Comparison of ENCODE assay signal across 18 cellular contexts in the genomic region with DNA sequence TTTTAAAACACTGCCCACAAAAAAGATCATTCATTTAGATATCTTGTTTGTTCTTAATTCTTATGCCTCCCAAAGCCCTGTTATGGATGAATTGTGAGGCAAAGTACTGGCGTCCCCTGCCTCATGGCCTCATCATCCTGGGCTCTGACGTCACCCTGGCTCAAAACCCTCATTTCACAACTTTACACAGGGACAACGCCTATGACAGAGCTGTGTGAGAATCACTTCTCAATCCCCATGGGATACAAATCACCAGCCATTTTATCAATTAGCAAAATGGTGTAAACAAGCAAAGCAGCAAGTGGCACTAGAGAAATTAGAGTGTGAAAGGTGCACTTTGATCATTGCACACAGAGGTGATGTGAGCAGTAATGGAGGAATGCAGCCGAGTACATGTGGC. TPM values are rescaled to one million over a fixed set of nuclear protein-coding genes. Genes with fewer than 3 reads are reported as not detected.
A peak's percentile ranks its signal among the peaks of the same experiment; 100 is the strongest.
DNase-seq lines count a peak whose midpoint lies in the region; ATAC-seq, FAIRE-seq and TF ChIP-seq lines count a peak whose summit lies in the region.
"Had no signal": no experiment of that assay in that cellular context is flagged by ENCODE, and none has a peak within 500 bp of the region (broad histone marks: within the 10 kb centered on the region; RNA-seq: fewer than 3 reads in every experiment).

No MANE protein-coding gene starts in this region.

- DNase-seq in MCF 10A (ENCODE audit: unreplicated experiment) (peak; percentile 79), breast epithelium (ENCODE audit: low spot score in 2 of 2) (no peak), GM12878 (ENCODE audit: low read depth, low spot score) (no peak), Right ventricle myocardium superior (no peak), vagina (ENCODE audit: extremely low spot score in 2 of 2) (peak; percentile 67 to 80), RPMI8226 (no peak), dermis blood vessel endothelial cell (no peak)
- no peak for DNase-seq in CD8-positive, alpha-beta memory T cell
- DNase-seq: 8988T; activated naive CD4-positive, alpha-beta T cell treated with anti-CD3 and anti-CD28 coated beads for 36 hours; hypothalamus; NCI-H187 treated with DMSO at 0.1 percent for 48 hours; NCI-H446 treated with DMSO at 0.1 percent for 48 hours; OCI-M1; T-helper 1 cell had no signal

- peaks cover 4% of the 10 kb centered on the region for H3K9me3 Mint-ChIP-seq in MCF 10A (ENCODE audit: unreplicated experiment)
- peaks cover 4 to 17% (median 8%) of the 10 kb centered on the region in 5 donors for H3K9me3 Mint-ChIP-seq in CD8-positive, alpha-beta memory T cell

- H3K4me1 Mint-ChIP-seq in MCF 10A (ENCODE audit: insufficient read depth, unreplicated experiment) = peaks cover 53% of the 10 kb centered on the region
- no peaks in the 10 kb centered on the region for H3K4me1 Mint-ChIP-seq in CD8-positive, alpha-beta memory T cell
- H3K4me1 Mint-ChIP-seq: central memory CD8-positive, alpha-beta T cell had no signal

- ATAC-seq in GM12878 = peak; percentile 36
- peak; percentile 65 for ATAC-seq in Right ventricle myocardium superior (ENCODE audit: poor library complexity)
- ATAC-seq: left lobe of liver, WTC11 had no signal

- intact Hi-C loops in MCF 10A (cut with micrococcal nuclease) (no loop called here), breast epithelium (cut with DNase I; ENCODE audit: low total_unique reads) (loop anchor here (10.0 kb wide), 1 partner anchor 1809 kb away; no protein-coding TSS in a partner anchor), GM12878 (cut with micrococcal nuclease; ENCODE audit: unreplicated experiment) (no loop called here), Right ventricle myocardium superior (cut with DNase I) (no loop called here), vagina (cut with DNase I) (no loop called here)

- no peaks in the 10 kb centered on the region for H3K27me3 Mint-ChIP-seq in MCF 10A (ENCODE audit: insufficient read depth, unreplicated experiment)
- peaks cover 15 to 47% of the 10 kb centered on the region in 2 donors for H3K27me3 Mint-ChIP-seq in CD8-positive, alpha-beta memory T cell

- no peak overlapping the region for H3K4me2 ChIP-seq in GM12878 (ENCODE audit: control insufficient read depth, insufficient read depth)

- H3K9me3 ChIP-seq in breast epithelium (peaks cover 0 to 13% of the 10 kb centered on the region in 2 donors), GM12878 (replicated peaks; ENCODE audit: control insufficient read depth, insufficient read depth, low read length) (no peaks in the 10 kb centered on the region), vagina (no peaks in the 10 kb centered on the region)
- H3K9me3 ChIP-seq in CD8-positive, alpha-beta memory T cell (ENCODE audit: low read length) = no peaks in the 10 kb centered on the region

- H3K4me3 ChIP-seq in breast epithelium (no peak overlapping the region), GM12878 (no peak overlapping the region), vagina (no peak overlapping the region)
- no peak overlapping the region for H3K4me3 ChIP-seq in CD8-positive, alpha-beta memory T cell (ENCODE audit: low read length)

- RAD21 ChIA-PET in GM12878 (lab: Charles Lee; ENCODE audit: unreplicated experiment) = interaction anchor here (0.9 to 2.0 kb wide), 6 partner anchors 10 to 258 kb away, joined by 3 to 10 read pairs (median 4); partner anchors contain the start of gene FHOD3

- BruUV-seq in MCF 10A (replicated peaks; lab: Mats Ljungman, UMichigan) = no TSS peak
- BruUV-seq in GM12878 (replicated peaks; lab: Mats Ljungman, UMichigan) = no TSS peak

- no peak for FAIRE-seq in GM12878 (lab: Jason Lieb, UNC)

- TF ChIP-seq CTCF in MCF 10A (IDR thresholded peaks at IDR 0.05; ENCODE audit: unreplicated experiment) = no peak
- no peak for TF ChIP-seq CTCF in breast epithelium (IDR thresholded peaks at IDR 0.05)
- no peak for TF ChIP-seq CTCF in GM12878 (IDR thresholded peaks at IDR 0.05 in 2 of 3, conservative IDR thresholded peaks at IDR 0.05 in 1 of 3; ENCODE audit: control insufficient read depth in 2 of 3, extremely low read depth in 1 of 3, insufficient read depth in 1 of 3, low read depth in 3 of 3, low read length in 3 of 3)
- no peak for TF ChIP-seq CTCF in vagina (IDR thresholded peaks at IDR 0.05)

- 0% methylated on average over 4 of the region's 4 CpGs for WGBS in GM12878 (ENCODE audit: insufficient coverage, insufficient replicate concordance, low lambda C conversion rate, missing lambda C conversion rate)

- H3K9ac ChIP-seq in GM12878 (ENCODE audit: control insufficient read depth, insufficient read depth, low read length) = no peak overlapping the region

- no peak for TF ChIP-seq EP300 in GM12878 (IDR thresholded peaks at IDR 0.05; ENCODE audit: borderline replicate concordance in 1 of 2, control insufficient read depth in 1 of 2, low read depth in 2 of 2, low read length in 2 of 2)

- in situ Hi-C loops in GM12878 (cut with MboI) = no loop called here

- no peak overlapping the region for H3K4me3 Mint-ChIP-seq in MCF 10A (ENCODE audit: unreplicated experiment)
- H3K4me3 Mint-ChIP-seq in CD8-positive, alpha-beta memory T cell = no peak overlapping the region
- H3K4me3 Mint-ChIP-seq: activated naive CD4-positive, alpha-beta T cell treated with anti-CD3 and anti-CD28 coated beads for 36 hours; central memory CD8-positive, alpha-beta T cell; WTC11 had no signal

- no peak for TF ChIP-seq POLR2A in breast epithelium (IDR thresholded peaks at IDR 0.05)
- TF ChIP-seq POLR2A in GM12878 (IDR thresholded peaks at IDR 0.05; ENCODE audit: low read depth, low read length) = no peak
- no peak for TF ChIP-seq POLR2A in vagina (IDR thresholded peaks at IDR 0.05)

- SMC1A ChIA-PET in GM12878 (lab: Charles Lee; ENCODE audit: uncharacterized antibody, unreplicated experiment) = interaction anchor here (0.8 to 2.9 kb wide), 14 partner anchors 8 to 259 kb away, joined by 3 to 17 read pairs (median 4); no protein-coding TSS in a partner anchor

- CTCF ChIA-PET in MCF 10A (lab: Yijun Ruan, JAX) (interaction anchor here (0.8 to 1.6 kb wide), 3 partner anchors 17 to 218 kb away, joined by 3 to 4 read pairs (median 3); no protein-coding TSS in a partner anchor), GM12878 (lab: Yijun Ruan, JAX) (interaction anchor here (1.2 to 1.5 kb wide), 2 partner anchors 8 to 9 kb away, joined by 3 to 4 read pairs; no protein-coding TSS in a partner anchor)
- CTCF ChIA-PET in CD8-positive, alpha-beta memory T cell (lab: Charles Lee) = no interaction called here

- no peaks in the 10 kb centered on the region for H3K4me1 ChIP-seq in breast epithelium
- no peaks in the 10 kb centered on the region for H3K4me1 ChIP-seq in GM12878 (ENCODE audit: control insufficient read depth, insufficient read depth, low read length)
- no peaks in the 10 kb centered on the region for H3K4me1 ChIP-seq in vagina
- H3K4me1 ChIP-seq in CD8-positive, alpha-beta memory T cell (ENCODE audit: insufficient read depth, low read length) = no peaks in the 10 kb centered on the region

- peak overlapping the region; percentile 81 for H3K27ac Mint-ChIP-seq in MCF 10A (ENCODE audit: low read depth, unreplicated experiment)
- H3K27ac Mint-ChIP-seq in CD8-positive, alpha-beta memory T cell = no peak overlapping the region
- H3K27ac Mint-ChIP-seq: activated naive CD4-positive, alpha-beta T cell treated with anti-CD3 and anti-CD28 coated beads for 36 hours; WTC11 had no signal

- H2AFZ ChIP-seq in GM12878 (ENCODE audit: control insufficient read depth, low read depth, low read length) = no peak overlapping the region

- no peaks in the 10 kb centered on the region; the same call in 1 of the 2 replicates for H3K79me2 ChIP-seq in GM12878 (ENCODE audit: control insufficient read depth, insufficient read depth, low read length)

- no peak for TF ChIP-seq RAD21 in GM12878 (IDR thresholded peaks at IDR 0.05; ENCODE audit: insufficient read depth, low read depth, low read length)

- H4K20me1 ChIP-seq in GM12878 (ENCODE audit: control insufficient read depth, insufficient read depth) = no peaks in the 10 kb centered on the region

- H3K36me3 ChIP-seq in breast epithelium = no peaks in the 10 kb centered on the region
- no peaks in the 10 kb centered on the region for H3K36me3 ChIP-seq in GM12878 (ENCODE audit: control insufficient read depth in 2 of 2, insufficient read depth in 2 of 2, low read length in 1 of 2)
- no peaks in the 10 kb centered on the region for H3K36me3 ChIP-seq in vagina
- no peaks in the 10 kb centered on the region for H3K36me3 ChIP-seq in CD8-positive, alpha-beta memory T cell (ENCODE audit: insufficient read depth, low read length)

- H3K36me3 Mint-ChIP-seq in MCF 10A (ENCODE audit: insufficient read depth, unreplicated experiment) = no peaks in the 10 kb centered on the region
- H3K36me3 Mint-ChIP-seq in CD8-positive, alpha-beta memory T cell = no peaks in the 10 kb centered on the region

- H3K27me3 ChIP-seq in breast epithelium (no peaks in the 10 kb centered on the region), GM12878 (replicated peaks in 1 of 2; ENCODE audit: control insufficient read depth in 2 of 2, insufficient read depth in 2 of 2, low read length in 1 of 2) (no peaks in the 10 kb centered on the region), vagina (no peaks in the 10 kb centered on the region)
- H3K27me3 ChIP-seq in CD8-positive, alpha-beta memory T cell (ENCODE audit: insufficient read depth, low read length, poor library complexity, severe bottlenecking) = no peaks in the 10 kb centered on the region

- POLR2A ChIA-PET in MCF 10A (lab: Yijun Ruan, JAX) = interaction anchor here (1.1 to 2.1 kb wide), 5 partner anchors 10 to 247 kb away, joined by 3 to 11 read pairs (median 5); partner anchors contain the start of genes FHOD3 and RPRD1A
- POLR2A ChIA-PET in GM12878 (lab: Charles Lee) = interaction anchor here (0.6 to 2.1 kb wide), 5 partner anchors 10 to 15 kb away, joined by 3 to 6 read pairs (median 4); no protein-coding TSS in a partner anchor
- POLR2A ChIA-PET in CD8-positive, alpha-beta memory T cell (lab: Charles Lee) = no interaction called here

- H3K27ac ChIP-seq in breast epithelium (no peak overlapping the region), GM12878 (ENCODE audit: control insufficient read depth, insufficient read depth) (no peak overlapping the region), vagina (no peak overlapping the region)
- no peak overlapping the region for H3K27ac ChIP-seq in CD8-positive, alpha-beta memory T cell (ENCODE audit: low read depth, low read length)

RNA-seq across cellular contexts. Expression of gene FHOD3, which starts 16.6 kb away (rescaled TPM):
- 5.0 and 5.3 TPM in 2 replicates for total RNA-seq in MCF 10A (2022)
- 10 to 100 TPM in 2 of 3 donors, 1 to 10 TPM in 1; 1.9 to 13.1 (median 13.0) TPM for total RNA-seq in breast epithelium
- 195 and 221 TPM in 2 replicates for total RNA-seq in GM12878 (2013; cell fraction: nucleolus; rRNA removed)
- total RNA-seq in GM12878 (2014; rRNA removed) = 10.8 and 13.5 TPM in 2 replicates
- 10.3 and 11.0 TPM in 2 replicates for total RNA-seq in GM12878 (2014; rRNA removed; fragmentation: Illumina TruSeq; extraction: Trizol)
- 10.7 and 11.4 TPM in 2 replicates for total RNA-seq in GM12878 (2021)
- 4.8 TPM for polyA plus RNA-seq in GM12878 (2011; ENCODE audit: low read depth)
- 26.4 and 26.7 TPM in 2 replicates for polyA plus RNA-seq in GM12878 (2011; rRNA removed)
- polyA plus RNA-seq in GM12878 (2011; cell fraction: cytosol; rRNA removed) = 23.5 and 28.8 TPM in 2 replicates
- polyA plus RNA-seq in GM12878 (2011; cell fraction: nucleus; rRNA removed) = 36.3 and 38.1 TPM in 2 replicates
- 5.1 and 7.6 TPM in 2 replicates for polyA plus RNA-seq in GM12878 (2012)
- 11.6 and 12.8 TPM in 2 replicates for polyA plus RNA-seq in GM12878 (2014; fragmentation: Illumina TruSeq; extraction: Trizol)
- under 1 TPM; 0.77 to 0.90 TPM for polyA plus RNA-seq in GM12878 (2014; fragmentation: Nextera tagmentation; extraction: Ambion mirVana)
- 9.6 and 10.0 TPM in 2 replicates for polyA plus RNA-seq in GM12878 (2014; rRNA removed)
- polyA plus RNA-seq in GM12878 (2016; fragmentation: Nextera tagmentation; extraction: Ambion mirVana) = 1 to 10 TPM; 2.0 to 2.4 TPM
- 32.3 and 33.7 TPM in 2 replicates for polyA minus RNA-seq in GM12878 (2011; rRNA and poly(A)+ RNA removed)
- 8.4 and 12.8 TPM in 2 replicates for polyA minus RNA-seq in GM12878 (2011; cell fraction: cytosol; rRNA and poly(A)+ RNA removed)
- polyA minus RNA-seq in GM12878 (2011; cell fraction: nucleus; rRNA and poly(A)+ RNA removed) = 31.9 and 49.8 TPM in 2 replicates
- total RNA-seq in Right ventricle myocardium superior = 317 TPM
- total RNA-seq in vagina = 5.6 TPM
- total RNA-seq in dermis blood vessel endothelial cell = 0.14 and 0.34 TPM in 2 replicates
- not detected for total RNA-seq in CD8-positive, alpha-beta memory T cell
- not detected for polyA plus RNA-seq in CD8-positive, alpha-beta memory T cell
- total RNA-seq: activated naive CD4-positive, alpha-beta T cell treated with anti-CD3 and anti-CD28 coated beads for 36 hours had no signal

Comparison
In these comparisons a context has a peak if more than half of its experiments do, and no peak if none do; other contexts are left out.
1. DNase-seq: peak in MCF 10A (single experiment) and vagina (2 of 2); none in breast epithelium (0 of 2), GM12878 (single experiment), Right ventricle myocardium superior (single experiment), RPMI8226 (single experiment), dermis blood vessel endothelial cell (single experiment) and CD8-positive, alpha-beta memory T cell (0 of 5).